In genomic region chr10:127408115-127408710, GRCh38 we compare ENCODE assay signal across 20 cellular contexts.
A peak's percentile ranks its signal among the peaks of the same experiment; 100 is the strongest.
DNase-seq lines count a peak whose midpoint lies in the region; ATAC-seq and TF ChIP-seq lines count a peak whose summit lies in the region.
"Had no signal": no experiment of that assay in that cellular context is flagged by ENCODE, and none has a peak within 500 bp of the region (broad histone marks: within the 10 kb centered on the region; RNA-seq: fewer than 3 reads in every experiment).

No MANE protein-coding gene starts in this region.

- no peak overlapping the region for H3K23ac ChIP-seq in trophoblast cell (ENCODE audit: low read length)

- H3K79me1 ChIP-seq in trophoblast cell (ENCODE audit: low read length): no peaks in the 10 kb centered on the region

- no peak overlapping the region for H3K4ac ChIP-seq in trophoblast cell (ENCODE audit: low read depth, low read length)

- H3K27ac Mint-ChIP-seq in endothelial cell (ENCODE audit: unreplicated experiment): no peak overlapping the region
- H3K27ac Mint-ChIP-seq in nephron progenitor cell: no peak overlapping the region
- peak overlapping the region; percentile 20 for H3K27ac Mint-ChIP-seq in stimulated activated naive B cell treated with anti-CD40 and anti-IgM and Interleukin-4, amounts not matched to agents 10 μg/mL and 1 μg/mL and 100 μg/mL, for 72 hours
- H3K27ac Mint-ChIP-seq: B cell; CD8-positive, alpha-beta T cell had no signal

- H3K9me3 ChIP-seq in osteoblast (ENCODE audit: low read depth, low read length): no peaks in the 10 kb centered on the region
- H3K9me3 ChIP-seq in trophoblast cell (ENCODE audit: insufficient read depth, low read depth, low read length): no peaks in the 10 kb centered on the region
- H3K9me3 ChIP-seq: BLaER1 treated with 17β-estradiol and CSF1 and Interleukin-3, amounts not matched to agents 10 nM and 100 nM; HAP-1 had no signal

- no peak overlapping the region for H2AFZ ChIP-seq in osteoblast (ENCODE audit: low read length)
- H2AFZ ChIP-seq in trophoblast cell (ENCODE audit: insufficient read depth, low read length, poor library complexity): no peak overlapping the region
- H2AFZ ChIP-seq: GM23248 had no signal

- H3K4me3 Mint-ChIP-seq in endothelial cell (ENCODE audit: unreplicated experiment) (peak overlapping the region; percentile 51), nephron progenitor cell (no peak overlapping the region)
- no peak overlapping the region for H3K4me3 Mint-ChIP-seq in stimulated activated naive B cell treated with anti-CD40 and anti-IgM and Interleukin-4, amounts not matched to agents 10 μg/mL and 1 μg/mL and 100 μg/mL, for 72 hours
- H3K4me3 Mint-ChIP-seq: B cell; CD8-positive, alpha-beta T cell had no signal

- H3K27me3 Mint-ChIP-seq in endothelial cell (ENCODE audit: unreplicated experiment) (no peaks in the 10 kb centered on the region), nephron progenitor cell (ENCODE audit: low read depth, poor library complexity) (no peaks in the 10 kb centered on the region)
- H3K27me3 Mint-ChIP-seq in stimulated activated naive B cell treated with anti-CD40 and anti-IgM and Interleukin-4, amounts not matched to agents 10 μg/mL and 1 μg/mL and 100 μg/mL, for 72 hours: no peaks in the 10 kb centered on the region
- H3K27me3 Mint-ChIP-seq: B cell had no signal

- no peak for DNase-seq in endothelial cell (ENCODE audit: low spot score)
- peak; percentile 76 for DNase-seq in left kidney (ENCODE audit: low read depth, low spot score)
- DNase-seq in nephron progenitor cell: peak; percentile 13
- DNase-seq in stimulated activated naive B cell treated with anti-CD40 and anti-IgM and Interleukin-4, amounts not matched to agents 10 μg/mL and 1 μg/mL and 100 μg/mL, for 72 hours: no peak
- DNase-seq in osteoblast (ENCODE audit: insufficient read length, low spot score, missing footprints): no peak
- no peak for DNase-seq in trophoblast cell
- no peak for DNase-seq in mesenteric fat pad (ENCODE audit: low spot score)
- DNase-seq: Calu3; CD8-positive, alpha-beta T cell; DMS 273 treated with DMSO at 0.1 percent for 48 hours; DMS53; DND-41; EL; GM23248 had no signal

- no peak overlapping the region for H3K9ac ChIP-seq in trophoblast cell (ENCODE audit: low read length)
- H3K9ac ChIP-seq: BLaER1 treated with 17β-estradiol and CSF1 and Interleukin-3, amounts not matched to agents 10 nM and 100 nM; GM23248 had no signal

- peaks cover 9% of the 10 kb centered on the region for H3K36me3 ChIP-seq in osteoblast (ENCODE audit: insufficient read depth, low read length)
- peaks cover 14 to 21% of the 10 kb centered on the region in 2 experiments for H3K36me3 ChIP-seq in trophoblast cell (ENCODE audit: control insufficient read depth in 1 of 2, insufficient read depth in 2 of 2, low read length in 2 of 2)
- H3K36me3 ChIP-seq: BLaER1 treated with 17β-estradiol and CSF1 and Interleukin-3, amounts not matched to agents 10 nM and 100 nM; HAP-1 had no signal

- no peak overlapping the region for H2BK5ac ChIP-seq in trophoblast cell (ENCODE audit: low read depth, low read length, poor library complexity)

- no peak overlapping the region for H3K14ac ChIP-seq in trophoblast cell (ENCODE audit: low read length)

- H3K27me3 ChIP-seq in osteoblast (ENCODE audit: insufficient read depth, low read length) (no peaks in the 10 kb centered on the region), trophoblast cell (ENCODE audit: insufficient read depth, low read length) (no peaks in the 10 kb centered on the region)
- H3K27me3 ChIP-seq: BLaER1 treated with 17β-estradiol and CSF1 and Interleukin-3, amounts not matched to agents 10 nM and 100 nM had no signal

- WGBS in trophoblast cell (ENCODE audit: extremely low coverage, insufficient coverage, insufficient read length): no CpG with 5 or more reads among the region's 15 CpGs

- no peaks in the 10 kb centered on the region for H3K79me2 ChIP-seq in osteoblast (ENCODE audit: insufficient read depth, low read length)
- H3K79me2 ChIP-seq in trophoblast cell (ENCODE audit: control insufficient read depth, insufficient read depth, low read length, poor library complexity): no peaks in the 10 kb centered on the region

- H3K9me3 Mint-ChIP-seq in endothelial cell (ENCODE audit: unreplicated experiment) (no peaks in the 10 kb centered on the region), nephron progenitor cell (no peaks in the 10 kb centered on the region)
- H3K9me3 Mint-ChIP-seq in stimulated activated naive B cell treated with anti-CD40 and anti-IgM and Interleukin-4, amounts not matched to agents 10 μg/mL and 1 μg/mL and 100 μg/mL, for 72 hours: no peaks in the 10 kb centered on the region

- no peak overlapping the region for H3K18ac ChIP-seq in trophoblast cell (ENCODE audit: low read length)

- no peak for ATAC-seq in stimulated activated naive B cell treated with anti-CD40 and anti-IgM and Interleukin-4, amounts not matched to agents 10 μg/mL and 1 μg/mL and 100 μg/mL, for 72 hours (replicated peaks)
- ATAC-seq in HG03280 (IDR thresholded peaks at IDR 0.05; ENCODE audit: unreplicated experiment): no peak
- ATAC-seq: CD8-positive, alpha-beta T cell; GM12878 had no signal

- H3K36me3 Mint-ChIP-seq in endothelial cell (ENCODE audit: low read depth, unreplicated experiment) (peaks cover 40% of the 10 kb centered on the region), nephron progenitor cell (ENCODE audit: low read depth) (peaks cover 38% of the 10 kb centered on the region)
- H3K36me3 Mint-ChIP-seq in stimulated activated naive B cell treated with anti-CD40 and anti-IgM and Interleukin-4, amounts not matched to agents 10 μg/mL and 1 μg/mL and 100 μg/mL, for 72 hours: no peaks in the 10 kb centered on the region
- H3K36me3 Mint-ChIP-seq: CD8-positive, alpha-beta T cell had no signal

- no peaks in the 10 kb centered on the region for H4K20me1 ChIP-seq in osteoblast (ENCODE audit: insufficient read depth, low read length)
- H4K20me1 ChIP-seq: BLaER1 treated with 17β-estradiol and CSF1 and Interleukin-3, amounts not matched to agents 10 nM and 100 nM had no signal

- H4K8ac ChIP-seq in trophoblast cell (ENCODE audit: low read depth, low read length): no peak overlapping the region

- H3K4me3 ChIP-seq in osteoblast (ENCODE audit: insufficient read depth, low read length): no peak overlapping the region
- H3K4me3 ChIP-seq in trophoblast cell (ENCODE audit: low read depth, low read length): no peak overlapping the region
- H3K4me3 ChIP-seq: BLaER1 treated with 17β-estradiol and CSF1 and Interleukin-3, amounts not matched to agents 10 nM and 100 nM; GM12878; GM23248; HAP-1 had no signal

- H2BK12ac ChIP-seq in trophoblast cell (ENCODE audit: low read length): no peak overlapping the region

- H2BK120ac ChIP-seq in trophoblast cell (ENCODE audit: insufficient read depth, low read length, poor library complexity): no peak overlapping the region

- no peak overlapping the region for H2AK5ac ChIP-seq in trophoblast cell (ENCODE audit: low read length)

- H3K4me1 ChIP-seq in osteoblast (ENCODE audit: insufficient read depth, low read length) (no peaks in the 10 kb centered on the region), trophoblast cell (ENCODE audit: control insufficient read depth in 1 of 2, insufficient read depth in 2 of 2, low read length in 2 of 2) (peaks cover 0 to 9% of the 10 kb centered on the region in 2 experiments)
- H3K4me1 ChIP-seq: BLaER1 treated with 17β-estradiol and CSF1 and Interleukin-3, amounts not matched to agents 10 nM and 100 nM; HAP-1 had no signal

- H4K91ac ChIP-seq in trophoblast cell (ENCODE audit: low read depth, low read length): no peak overlapping the region

- H3K27ac ChIP-seq in osteoblast (ENCODE audit: low read depth, low read length): no peak overlapping the region
- no peak overlapping the region for H3K27ac ChIP-seq in trophoblast cell (ENCODE audit: low read depth, low read length)
- H3K27ac ChIP-seq: BLaER1 treated with 17β-estradiol and CSF1 and Interleukin-3, amounts not matched to agents 10 nM and 100 nM; GM23248; HL-60 had no signal

- H3K4me2 ChIP-seq in osteoblast (ENCODE audit: insufficient read depth, low read length) (no peak overlapping the region), trophoblast cell (ENCODE audit: low read length) (no peak overlapping the region)
- H3K4me2 ChIP-seq: BLaER1 treated with 17β-estradiol and CSF1 and Interleukin-3, amounts not matched to agents 10 nM and 100 nM had no signal

- H4K12ac ChIP-seq in trophoblast cell (ENCODE audit: low read depth, low read length): no peak overlapping the region

- TF ChIP-seq CTCF in endothelial cell (IDR thresholded peaks at IDR 0.05; ENCODE audit: unreplicated experiment) (no peak), nephron progenitor cell (IDR thresholded peaks at IDR 0.05) (no peak), osteoblast (IDR thresholded peaks at IDR 0.05; ENCODE audit: extremely low read depth, low read depth, low read length) (no peak)

- no peaks in the 10 kb centered on the region for H3K4me1 Mint-ChIP-seq in endothelial cell (ENCODE audit: unreplicated experiment)
- peaks cover 33% of the 10 kb centered on the region for H3K4me1 Mint-ChIP-seq in nephron progenitor cell
- H3K4me1 Mint-ChIP-seq in stimulated activated naive B cell treated with anti-CD40 and anti-IgM and Interleukin-4, amounts not matched to agents 10 μg/mL and 1 μg/mL and 100 μg/mL, for 72 hours: peaks cover 0 to 2% of the 10 kb centered on the region in 2 donors
- H3K4me1 Mint-ChIP-seq: B cell had no signal

Comparison
In these comparisons a context has a peak if more than half of its experiments do, and no peak if none do; other contexts are left out.
1. DNase-seq: peak in left kidney (single experiment) and nephron progenitor cell (single experiment); none in endothelial cell (single experiment), stimulated activated naive B cell treated with anti-CD40 and anti-IgM and Interleukin-4, amounts not matched to agents 10 μg/mL and 1 μg/mL and 100 μg/mL, for 72 hours (single experiment), osteoblast (single experiment), trophoblast cell (0 of 2) and mesenteric fat pad (single experiment).